In genomic region chr3:72100062-72100511, GRCh38 we compare ENCODE assay signal across 8 cellular contexts.
DNase-seq lines count a peak whose midpoint lies in the region; ATAC-seq, FAIRE-seq and TF ChIP-seq lines count a peak whose summit lies in the region.

No MANE protein-coding gene starts in this region.

- H3K27ac ChIP-seq in A549 (no peak overlapping the region), HL-60 (replicated peaks) (peak overlapping the region; percentile 79)

- peak overlapping the region; percentile 76; the same call in 2 of the 3 replicates for H3K4me2 ChIP-seq in A549

- CTCF ChIA-PET in A549 (lab: Yijun Ruan, JAX) (no interaction called here), Caco-2 (lab: Charles Lee) (no interaction called here)

- ATAC-seq in A549 (no peak), memory B cell (ENCODE audit: low read depth) (peak; percentile 28), HG02571 (IDR thresholded peaks at IDR 0.05; ENCODE audit: unreplicated experiment) (no peak)
- ATAC-seq in activated T-helper 17 cell treated with anti-CD3 and anti-CD28 coated beads, Interleukin-2, amount 50 U/mL, for 72 hours (replicated peaks) = no peak

- DNase-seq in A549 (ENCODE audit: low read depth in 1 of 2, low spot score in 1 of 2) = no peak
- DNase-seq in HL-60 (ENCODE audit: low read depth in 1 of 2, low spot score in 1 of 2) = peak in 1 of 2 experiments; percentile 55
- DNase-seq in memory B cell (ENCODE audit: low spot score in 2 of 2) = peak in 1 of 2 donors; percentile 44
- no peak for DNase-seq in NCI-H526 treated with DMSO at 0.1 percent for 48 hours (lab: John Stamatoyannopoulos, UW)
- no peak for DNase-seq in head of caudate nucleus
- DNase-seq in Caco-2 = no peak

- no peaks in the 10 kb centered on the region for H3K36me3 Mint-ChIP-seq in activated T-helper 17 cell treated with anti-CD3 and anti-CD28 coated beads, Interleukin-2, amount 50 U/mL, for 72 hours (ENCODE audit: low read depth)
- H3K36me3 Mint-ChIP-seq in memory B cell (no peaks in the 10 kb centered on the region), Caco-2 (ENCODE audit: insufficient read depth, unreplicated experiment) (no peaks in the 10 kb centered on the region)

- H3K9me3 Mint-ChIP-seq in activated T-helper 17 cell treated with anti-CD3 and anti-CD28 coated beads, Interleukin-2, amount 50 U/mL, for 72 hours = no peaks in the 10 kb centered on the region
- H3K9me3 Mint-ChIP-seq in memory B cell = no peaks in the 10 kb centered on the region
- H3K9me3 Mint-ChIP-seq in Caco-2 (ENCODE audit: unreplicated experiment) = no peaks in the 10 kb centered on the region

- H3K9me3 ChIP-seq in A549 (no peaks in the 10 kb centered on the region), Caco-2 (no peaks in the 10 kb centered on the region)

- H3K36me3 ChIP-seq in Caco-2 (ENCODE audit: control insufficient read depth, insufficient read depth, low read length) = no peaks in the 10 kb centered on the region

- peak overlapping the region; percentile 90 for H3K27ac Mint-ChIP-seq in activated T-helper 17 cell treated with anti-CD3 and anti-CD28 coated beads, Interleukin-2, amount 50 U/mL, for 72 hours
- H3K27ac Mint-ChIP-seq in memory B cell (peak overlapping the region; percentile 96), Caco-2 (ENCODE audit: unreplicated experiment) (no peak overlapping the region)

- H3K27me3 ChIP-seq in HL-60 (ENCODE audit: insufficient read depth, poor library complexity, severe bottlenecking) (no peaks in the 10 kb centered on the region), Caco-2 (replicated peaks; ENCODE audit: control insufficient read depth, insufficient read depth, low read length) (no peaks in the 10 kb centered on the region)

- H3K4me3 ChIP-seq in A549 = no peak overlapping the region
- peak overlapping the region; percentile 19; the same call in 1 of the 2 replicates for H3K4me3 ChIP-seq in HL-60 (replicated peaks; ENCODE audit: insufficient read depth, low read length)
- no peak overlapping the region for H3K4me3 ChIP-seq in Caco-2 (ENCODE audit: low read depth, low read length)

- 71% methylated on average over 17 of the region's 17 CpGs for WGBS in A549 (ENCODE audit: missing lambda C conversion rate)

- intact Hi-C loops in head of caudate nucleus (cut with DNase I) (no loop called here), Caco-2 (cut with micrococcal nuclease; ENCODE audit: unreplicated experiment) (no loop called here)

- TF ChIP-seq CTCF in A549 (IDR thresholded peaks at IDR 0.05) (no peak), HL-60 (IDR thresholded peaks at IDR 0.05; ENCODE audit: insufficient read depth, low read length) (no peak), Caco-2 (IDR thresholded peaks at IDR 0.05; ENCODE audit: insufficient read depth in 1 of 2, low read depth in 1 of 2, low read length in 1 of 2, severe bottlenecking in 1 of 2, unreplicated experiment in 1 of 2) (no peak)

- no peak for TF ChIP-seq RAD21 in A549 (conservative IDR thresholded peaks at IDR 0.05 in 1 of 2, IDR thresholded peaks at IDR 0.05 in 1 of 2)

- POLR2A ChIA-PET in A549 (lab: Yijun Ruan, JAX) = no interaction called here
- POLR2A ChIA-PET in Caco-2 (lab: Charles Lee) = no interaction called here

- no peak for FAIRE-seq in A549 (lab: Jason Lieb, UNC)

- H3K4me3 Mint-ChIP-seq in activated T-helper 17 cell treated with anti-CD3 and anti-CD28 coated beads, Interleukin-2, amount 50 U/mL, for 72 hours = peak overlapping the region; percentile 82
- H3K4me3 Mint-ChIP-seq in memory B cell (peak overlapping the region; percentile 37), Caco-2 (ENCODE audit: unreplicated experiment) (no peak overlapping the region)

- TF ChIP-seq POLR2A in A549 (IDR thresholded peaks at IDR 0.05; ENCODE audit: low read length) = no peak

- peaks cover 3% of the 10 kb centered on the region for H3K27me3 Mint-ChIP-seq in activated T-helper 17 cell treated with anti-CD3 and anti-CD28 coated beads, Interleukin-2, amount 50 U/mL, for 72 hours
- H3K27me3 Mint-ChIP-seq in memory B cell (peaks cover 3% of the 10 kb centered on the region), Caco-2 (ENCODE audit: insufficient read depth, unreplicated experiment) (peaks cover 13% of the 10 kb centered on the region)

- H3K4me1 ChIP-seq in A549 (peaks cover 2% of the 10 kb centered on the region; the same call in 1 of the 3 replicates), Caco-2 (no peaks in the 10 kb centered on the region)

- TF ChIP-seq EP300 in A549 (IDR thresholded peaks at IDR 0.05) = no peak

- H3K4me1 Mint-ChIP-seq in activated T-helper 17 cell treated with anti-CD3 and anti-CD28 coated beads, Interleukin-2, amount 50 U/mL, for 72 hours = peaks cover 11% of the 10 kb centered on the region
- H3K4me1 Mint-ChIP-seq in memory B cell (peaks cover 47% of the 10 kb centered on the region), Caco-2 (ENCODE audit: low read depth, unreplicated experiment) (no peaks in the 10 kb centered on the region)

- BruUV-seq in Caco-2 (replicated peaks; lab: Mats Ljungman, UMichigan) = no TSS peak

TF ChIP-seq in A549, 52 proteins besides CTCF, POLR2A, EP300 and RAD21:
- TF ChIP-seq EHMT2 (IDR thresholded peaks at IDR 0.05; ENCODE audit: low read depth) (no peak), HOXB13 (CRISPR knock-in tag; IDR thresholded peaks at IDR 0.05; ENCODE audit: low read depth) (no peak), POLR2AphosphoS2 (conservative IDR thresholded peaks at IDR 0.05; ENCODE audit: low read length) (no peak), HOXB5 (CRISPR knock-in tag; IDR thresholded peaks at IDR 0.05) (no peak), PHF8 (IDR thresholded peaks at IDR 0.05; ENCODE audit: borderline replicate concordance, low read depth) (no peak), BHLHE40 (IDR thresholded peaks at IDR 0.05; ENCODE audit: low read depth, low read length) (no peak), ZFP36 (IDR thresholded peaks at IDR 0.05; ENCODE audit: borderline replicate concordance, partially characterized antibody) (no peak), ZNF302 (CRISPR knock-in tag; IDR thresholded peaks at IDR 0.05) (no peak), CHD2 (IDR thresholded peaks at IDR 0.05; ENCODE audit: low read length, partially characterized antibody) (no peak), MAFK (IDR thresholded peaks at IDR 0.05; ENCODE audit: partially characterized antibody) (no peak), PBX3 (IDR thresholded peaks at IDR 0.05) (no peak), HOXA7 (CRISPR knock-in tag; IDR thresholded peaks at IDR 0.05) (no peak), CBX8 (IDR thresholded peaks at IDR 0.05) (no peak), NR3C1 (IDR thresholded peaks at IDR 0.05) (no peak), FOSL2 (IDR thresholded peaks at IDR 0.05) (no peak), FOSL2 (CRISPR knock-in tag; IDR thresholded peaks at IDR 0.05) (no peak), ELK1 (IDR thresholded peaks at IDR 0.05; ENCODE audit: low read depth, low read length) (no peak), USF2 (IDR thresholded peaks at IDR 0.05) (no peak)
- TF ChIP-seq, protein P1, sequence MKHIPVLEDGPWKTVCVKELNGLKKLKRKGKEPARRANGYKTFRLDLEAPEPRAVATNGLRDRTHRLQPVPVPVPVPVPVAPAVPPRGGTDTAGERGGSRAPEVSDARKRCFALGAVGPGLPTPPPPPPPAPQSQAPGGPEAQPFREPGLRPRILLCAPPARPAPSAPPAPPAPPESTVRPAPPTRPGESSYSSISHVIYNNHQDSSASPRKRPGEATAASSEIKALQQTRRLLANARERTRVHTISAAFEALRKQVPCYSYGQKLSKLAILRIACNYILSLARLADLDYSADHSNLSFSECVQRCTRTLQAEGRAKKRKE (CRISPR knock-in tag; IDR thresholded peaks at IDR 0.05; ENCODE audit: low read depth) = no peak
